21 cellular contexts compared by ENCODE assay signal in the genomic region with DNA sequence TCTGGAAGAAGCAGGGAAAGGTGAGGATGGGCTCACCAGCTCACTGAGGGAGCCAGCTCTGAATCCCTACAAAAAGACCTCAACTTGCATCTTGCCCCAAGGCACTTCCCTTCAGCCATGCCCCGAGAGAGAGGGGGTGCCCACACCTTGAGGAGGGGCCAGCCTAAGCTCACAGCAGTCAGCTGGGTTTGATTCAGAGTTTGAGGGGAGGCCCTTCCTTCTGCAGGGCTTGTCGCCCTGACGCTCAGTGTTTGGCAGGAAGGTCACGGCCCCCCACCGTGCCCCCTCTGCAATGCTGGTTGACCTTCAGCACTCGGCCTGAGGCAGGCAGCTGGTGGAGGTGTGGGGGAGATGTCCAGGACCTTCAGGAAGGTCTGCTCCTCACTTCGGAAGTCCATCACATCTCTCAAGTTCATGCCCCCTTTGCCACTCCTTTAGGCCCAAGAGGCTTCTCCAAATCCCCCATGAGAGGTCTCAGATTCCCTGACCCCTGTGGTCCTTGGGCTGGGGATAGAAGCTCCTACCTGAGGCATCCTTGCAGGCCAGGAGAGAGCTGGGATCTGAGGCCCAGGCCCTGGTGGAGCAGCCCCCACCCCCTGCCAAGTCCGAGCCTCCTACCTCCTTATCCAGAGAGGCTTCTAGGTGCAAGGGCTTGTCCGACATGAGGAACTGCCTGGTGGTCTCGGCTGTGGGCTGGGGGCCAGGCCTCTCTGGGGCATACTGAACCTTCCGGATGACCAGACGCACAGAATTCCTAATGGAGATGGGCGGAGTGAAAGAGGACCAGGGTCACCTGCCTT. TPM values are rescaled to one million over a fixed set of nuclear protein-coding genes. Genes with fewer than 3 reads are reported as not detected.
DNase-seq lines count a peak whose midpoint lies in the region; ATAC-seq and TF ChIP-seq lines count a peak whose summit lies in the region.
"Had no signal": no experiment of that assay in that cellular context is flagged by ENCODE, and none has a peak within 500 bp of the region (broad histone marks: within the 10 kb centered on the region; RNA-seq: fewer than 3 reads in every experiment).

No MANE protein-coding gene starts in this region.

- TF ChIP-seq CTCF in heart left ventricle (IDR thresholded peaks at IDR 0.05) = no peak
- no peak for TF ChIP-seq CTCF in tibial artery (IDR thresholded peaks at IDR 0.05)

- H3K4me3 Mint-ChIP-seq in T-cell = peak overlapping the region in 1 of 3 donors; percentile 76
- H3K4me3 Mint-ChIP-seq: HFFc6, nephron had no signal

- H3K36me3 ChIP-seq in heart left ventricle (peaks cover 0 to 93% (median 65%) of the 10 kb centered on the region in 9 donors), tibial artery (peaks cover 0 to 71% (median 44%) of the 10 kb centered on the region in 3 donors)

- H3K27ac ChIP-seq in heart left ventricle = no peak overlapping the region
- H3K27ac ChIP-seq in tibial artery = no peak overlapping the region
- H3K27ac ChIP-seq: KMS-11, prostate gland, WERI-Rb-1 had no signal

- no peak for TF ChIP-seq POLR2A in heart left ventricle (IDR thresholded peaks at IDR 0.05)

- H3K4me1 ChIP-seq in heart left ventricle (peaks cover 0 to 37% (median 14%) of the 10 kb centered on the region in 12 donors), tibial artery (peaks cover 0 to 4% (median 0%) of the 10 kb centered on the region in 4 donors)
- H3K4me1 ChIP-seq: prostate gland had no signal

- H3K4me3 ChIP-seq in heart left ventricle (no peak overlapping the region), tibial artery (no peak overlapping the region)
- H3K4me3 ChIP-seq: dorsolateral prefrontal cortex, lung, prostate gland had no signal

- no peaks in the 10 kb centered on the region for H3K9me3 Mint-ChIP-seq in T-cell
- H3K9me3 Mint-ChIP-seq: HFFc6, nephron had no signal

- peaks cover 50 to 63% (median 61%) of the 10 kb centered on the region in 3 donors for H3K4me1 Mint-ChIP-seq in T-cell
- H3K4me1 Mint-ChIP-seq: nephron had no signal

- intact Hi-C loops in heart left ventricle (cut with DNase I) (no loop called here), Right ventricle myocardium inferior (cut with DNase I) (no loop called here), left ventricle myocardium superior (cut with micrococcal nuclease) (no loop called here), tibial artery (cut with DNase I; ENCODE audit: low total_unique reads) (no loop called here)

- H3K36me3 Mint-ChIP-seq in T-cell = peaks cover 23% of the 10 kb centered on the region

- no peak for ATAC-seq in heart left ventricle
- no peak for ATAC-seq in Right ventricle myocardium inferior
- ATAC-seq in T-cell (replicated peaks in 1 of 4) = no peak
- ATAC-seq in left ventricle myocardium superior = no peak
- ATAC-seq: esophagus mucosa had no signal

- 83 to 90% (median 86%) methylated on average over 9 to 13 of the region's 13 CpGs for WGBS in heart left ventricle, 4 donors

- H3K27ac Mint-ChIP-seq in T-cell = peak overlapping the region; percentile 99 to 100
- H3K27ac Mint-ChIP-seq: HFFc6, nephron had no signal

- DNase-seq in heart left ventricle = peak in 3 of 5 donors; percentile 18 to 25 (median 22)
- no peak for DNase-seq in Right ventricle myocardium inferior (ENCODE audit: missing footprints)
- DNase-seq in T-cell = peak in 1 of 34 experiments; percentile 22
- peak; percentile 23 for DNase-seq in left ventricle myocardium superior
- peak; percentile 17 to 60 for DNase-seq in tibial artery
- no peak for DNase-seq in NCI-H1694 (lab: John Stamatoyannopoulos, UW)
- no peak for DNase-seq in NCI-H446 (lab: John Stamatoyannopoulos, UW)
- no peak for DNase-seq in iPS-NIHi11 (ENCODE audit: low spot score)
- DNase-seq: DMS 273 treated with DMSO at 0.1 percent for 48 hours; HFFc6; NCI-H1930; stimulated activated CD8-positive, alpha-beta memory T cell treated with anti-CD3 and anti-CD28 coated beads, Interleukin-4, amount 100 ng/mL, for 48 hours; T-helper 2 cell; WERI-Rb-1 had no signal

- H3K27me3 ChIP-seq in heart left ventricle = no peaks in the 10 kb centered on the region
- no peaks in the 10 kb centered on the region for H3K27me3 ChIP-seq in tibial artery
- H3K27me3 ChIP-seq: dorsolateral prefrontal cortex had no signal

- POLR2A ChIA-PET in T-cell (lab: Charles Lee) = interaction anchor here in 1 of 2 donors (0.5 kb wide), 1 partner anchor 325 kb away, joined by 3 read pairs; no protein-coding TSS in a partner anchor

- CTCF ChIA-PET in T-cell (lab: Charles Lee) = interaction anchor here (0.5 to 4.1 kb wide), 3 partner anchors 107 to 118 kb away, joined by 4 to 32 read pairs (median 21); no protein-coding TSS in a partner anchor

- H3K9me3 ChIP-seq in heart left ventricle (no peaks in the 10 kb centered on the region), tibial artery (no peaks in the 10 kb centered on the region)
- H3K9me3 ChIP-seq: prostate gland had no signal

- H3K27me3 Mint-ChIP-seq in T-cell = no peaks in the 10 kb centered on the region

RNA-seq across cellular contexts. Expression of gene TPBGL, which starts 37.6 kb away (rescaled TPM):
- total RNA-seq in heart left ventricle (1 to 10 TPM in 1 of 9 donors, under 1 TPM in 4, not detected in 4; 0.08 to 1.0 (median 0.19) TPM), Right ventricle myocardium inferior (0.16 TPM), T-cell (under 1 TPM; 0.13 to 0.59 (median 0.47) TPM), left ventricle myocardium superior (not detected)
- under 1 TPM in 1 of 2 donors, not detected in 1; 0.07 TPM for polyA plus RNA-seq in heart left ventricle
- total RNA-seq: esophagus mucosa, HFFc6, NCI-H460 had no signal

Comparison
In these comparisons a context has a peak if more than half of its experiments do, and no peak if none do; other contexts are left out.
1. DNase-seq: peak in heart left ventricle (3 of 5), left ventricle myocardium superior (single experiment) and tibial artery (2 of 2); none in Right ventricle myocardium inferior (single experiment), NCI-H1694 (single experiment), NCI-H446 (0 of 2) and iPS-NIHi11 (single experiment).